Comparison of ENCODE assay signal across 14 cellular contexts in genomic region chr2:183229386-183229785, GRCh38.
DNase-seq lines count a peak whose midpoint lies in the region; ATAC-seq and TF ChIP-seq lines count a peak whose summit lies in the region.
"Had no signal": no experiment of that assay in that cellular context is flagged by ENCODE, and none has a peak within 500 bp of the region (broad histone marks: within the 10 kb centered on the region; RNA-seq: fewer than 3 reads in every experiment).

No MANE protein-coding gene starts in this region.

- no peak overlapping the region for H3K4me2 ChIP-seq in GM23248 (ENCODE audit: unreplicated experiment)
- no peak overlapping the region for H3K4me2 ChIP-seq in PC-3 (ENCODE audit: low read length)
- H3K4me2 ChIP-seq: hepatocyte, KMS-11 had no signal

- H3K79me2 ChIP-seq in GM23248 (ENCODE audit: insufficient read depth), result no peaks in the 10 kb centered on the region
- H3K79me2 ChIP-seq in PC-3 (ENCODE audit: low read length), result no peaks in the 10 kb centered on the region
- H3K79me2 ChIP-seq: hepatocyte had no signal

- no peak overlapping the region for H3K27ac ChIP-seq in GM23248
- no peak overlapping the region for H3K27ac ChIP-seq in PC-3 (ENCODE audit: low read length)
- H3K27ac ChIP-seq in foreskin keratinocyte, result no peak overlapping the region
- H3K27ac ChIP-seq in A673 (ENCODE audit: low read depth, low read length, poor library complexity, severe bottlenecking), result no peak overlapping the region
- H3K27ac ChIP-seq: body of pancreas, hepatocyte, KMS-11 had no signal

- CTCF ChIA-PET in PC-3 (lab: Charles Lee), result no interaction called here
- CTCF ChIA-PET in A673 (lab: Charles Lee), result no interaction called here

- ATAC-seq in PC-3 (peak; percentile 42; the same call in 1 of the 2 replicates), foreskin keratinocyte (peak; percentile 48)
- ATAC-seq: body of pancreas had no signal

- no peaks in the 10 kb centered on the region for H3K9me2 ChIP-seq in GM23248 (ENCODE audit: insufficient read depth)
- H3K9me2 ChIP-seq in PC-3 (replicated peaks; ENCODE audit: low read length), result no peaks in the 10 kb centered on the region

- no peaks in the 10 kb centered on the region for H4K20me1 ChIP-seq in GM23248 (ENCODE audit: insufficient read depth)
- no peaks in the 10 kb centered on the region for H4K20me1 ChIP-seq in PC-3 (ENCODE audit: low read length)

- POLR2A ChIA-PET in PC-3 (lab: Charles Lee; ENCODE audit: unreplicated experiment) (no interaction called here), A673 (lab: Charles Lee; ENCODE audit: low non-redundant PET) (no interaction called here)

- no TSS peak for BruUV-seq in PC-3 (replicated peaks; lab: Mats Ljungman, UMichigan)
- no TSS peak for BruUV-seq in A673 (replicated peaks; lab: Mats Ljungman, UMichigan)

- H2AFZ ChIP-seq in GM23248, result no peak overlapping the region
- H2AFZ ChIP-seq in PC-3 (ENCODE audit: low read length), result no peak overlapping the region
- H2AFZ ChIP-seq: hepatocyte had no signal

- H3K27me3 ChIP-seq in GM23248 (replicated peaks; ENCODE audit: insufficient read depth), result no peaks in the 10 kb centered on the region
- H3K27me3 ChIP-seq in PC-3 (ENCODE audit: low read length), result no peaks in the 10 kb centered on the region
- no peaks in the 10 kb centered on the region for H3K27me3 ChIP-seq in foreskin keratinocyte
- H3K27me3 ChIP-seq in A673 (replicated peaks; ENCODE audit: insufficient read depth, low read depth, low read length, poor library complexity), result no peaks in the 10 kb centered on the region
- H3K27me3 ChIP-seq: body of pancreas, hepatocyte had no signal

- H3F3A ChIP-seq in GM23248 (ENCODE audit: insufficient read depth) (no peaks in the 10 kb centered on the region), PC-3 (ENCODE audit: low read length, unreplicated experiment) (no peaks in the 10 kb centered on the region)

- 85 to 93% methylated on average over 2 of the region's 2 CpGs for WGBS in GM23248 (ENCODE audit: low coverage in 1 of 2, low lambda C conversion rate in 2 of 2, missing lambda C conversion rate in 2 of 2), 2 experiments

- in situ Hi-C loops in GM23248 (cut with MboI), result no loop called here

- DNase-seq in EH (ENCODE audit: low read depth) (peak; percentile 57), GM23248 (peak; percentile 12), PC-3 (peak; percentile 34), foreskin keratinocyte (peak in 1 of 2 donors; percentile 35), NCI-H524 (lab: John Stamatoyannopoulos, UW) (no peak), A673 (ENCODE audit: low spot score) (no peak)
- DNase-seq in stimulated activated CD8-positive, alpha-beta memory T cell treated with anti-CD3 and anti-CD28 coated beads, Interleukin-4, amount 100 ng/mL, for 48 hours, result no peak
- DNase-seq in activated effector memory CD4-positive, alpha-beta T cell treated with anti-CD3 and anti-CD28 coated beads, Interleukin-2, amount 50 U/mL, for 16 hours, result no peak
- DNase-seq: body of pancreas; CD4-positive, CD25-positive, alpha-beta regulatory T cell; GF-D8; NCI-H187 had no signal

- intact Hi-C loops in PC-3 (cut with micrococcal nuclease), result no loop called here
- intact Hi-C loops in A673 (cut with micrococcal nuclease; ENCODE audit: unreplicated experiment), result no loop called here

- H3K4me3 ChIP-seq in GM23248 (no peak overlapping the region), PC-3 (ENCODE audit: low read length) (no peak overlapping the region), A673 (ENCODE audit: low read depth, low read length, poor library complexity, severe bottlenecking) (no peak overlapping the region)
- H3K4me3 ChIP-seq: body of pancreas, hepatocyte had no signal

- no peak overlapping the region for H3K9ac ChIP-seq in GM23248
- no peak overlapping the region for H3K9ac ChIP-seq in PC-3 (ENCODE audit: low read length)
- H3K9ac ChIP-seq: KMS-11 had no signal

- H3K4me1 ChIP-seq in GM23248 (ENCODE audit: insufficient read depth), result no peaks in the 10 kb centered on the region
- H3K4me1 ChIP-seq in PC-3 (ENCODE audit: insufficient read depth, low read length), result peaks cover 4% of the 10 kb centered on the region; the same call in 1 of the 2 replicates
- H3K4me1 ChIP-seq in foreskin keratinocyte, result no peaks in the 10 kb centered on the region
- peaks cover 10% of the 10 kb centered on the region for H3K4me1 ChIP-seq in A673 (ENCODE audit: insufficient read depth, low read length, poor library complexity, severe bottlenecking)
- H3K4me1 ChIP-seq: body of pancreas had no signal

- no peaks in the 10 kb centered on the region for H3K9me3 ChIP-seq in GM23248 (ENCODE audit: low read depth)
- H3K9me3 ChIP-seq in PC-3 (ENCODE audit: low read length), result no peaks in the 10 kb centered on the region
- H3K9me3 ChIP-seq in A673 (ENCODE audit: low read depth, low read length, poor library complexity, severe bottlenecking), result no peaks in the 10 kb centered on the region
- H3K9me3 ChIP-seq: body of pancreas had no signal

- H3K36me3 ChIP-seq in GM23248 (ENCODE audit: low read depth) (no peaks in the 10 kb centered on the region), PC-3 (ENCODE audit: low read depth, low read length) (no peaks in the 10 kb centered on the region), A673 (ENCODE audit: insufficient read depth, low read length, poor library complexity, severe bottlenecking) (no peaks in the 10 kb centered on the region)

- TF ChIP-seq CTCF in PC-3 (conservative IDR thresholded peaks at IDR 0.05; ENCODE audit: low read depth, low read length), result no peak
- TF ChIP-seq CTCF in foreskin keratinocyte (conservative IDR thresholded peaks at IDR 0.05), result no peak
- TF ChIP-seq CTCF in A673 (conservative IDR thresholded peaks at IDR 0.05; ENCODE audit: low read depth, low read length), result no peak

Comparison
In these comparisons a context has a peak if more than half of its experiments do, and no peak if none do; other contexts are left out.
1. DNase-seq: peak in EH (single experiment), GM23248 (single experiment) and PC-3 (single experiment); none in NCI-H524 (0 of 2), A673 (single experiment), stimulated activated CD8-positive, alpha-beta memory T cell treated with anti-CD3 and anti-CD28 coated beads, Interleukin-4, amount 100 ng/mL, for 48 hours (single experiment) and activated effector memory CD4-positive, alpha-beta T cell treated with anti-CD3 and anti-CD28 coated beads, Interleukin-2, amount 50 U/mL, for 16 hours (single experiment).